ENCODE assay signal across 17 cellular contexts in the genomic region with DNA sequence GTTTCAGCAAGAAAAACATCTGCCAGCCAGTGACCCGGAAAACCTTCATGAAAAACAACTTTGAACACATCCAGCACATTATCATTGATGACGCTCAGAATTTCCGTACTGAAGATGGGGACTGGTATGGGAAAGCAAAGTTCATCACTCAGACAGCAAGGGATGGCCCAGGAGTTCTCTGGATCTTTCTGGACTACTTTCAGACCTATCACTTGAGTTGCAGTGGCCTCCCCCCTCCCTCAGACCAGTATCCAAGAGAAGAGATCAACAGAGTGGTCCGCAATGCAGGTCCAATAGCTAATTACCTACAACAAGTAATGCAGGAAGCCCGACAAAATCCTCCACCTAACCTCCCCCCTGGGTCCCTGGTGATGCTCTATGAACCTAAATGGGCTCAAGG. TPM values are rescaled to one million over a fixed set of nuclear protein-coding genes. Genes with fewer than 3 reads are reported as not detected.
DNase-seq lines count a peak whose midpoint lies in the region; ATAC-seq and TF ChIP-seq lines count a peak whose summit lies in the region.
"Had no signal": no experiment of that assay in that cellular context is flagged by ENCODE, and none has a peak within 500 bp of the region (broad histone marks: within the 10 kb centered on the region; RNA-seq: fewer than 3 reads in every experiment).

No MANE protein-coding gene starts in this region.

- CTCF ChIA-PET in activated naive CD4-positive, alpha-beta T cell treated with anti-CD3 and anti-CD28 coated beads for 36 hours (lab: Charles Lee) = interaction anchor here (1.0 to 2.1 kb wide), 3 partner anchors 8 to 75 kb away, joined by 3 to 5 read pairs (median 4); no protein-coding TSS in a partner anchor

- peaks cover 18% of the 10 kb centered on the region for H3K36me3 ChIP-seq in OCI-LY3 (replicated peaks; ENCODE audit: low read depth, low read length)
- peaks cover 69% of the 10 kb centered on the region for H3K36me3 ChIP-seq in upper lobe of right lung
- H3K36me3 ChIP-seq: HAP-1 had no signal

- H2AFZ ChIP-seq in OCI-LY3 (ENCODE audit: low read depth, low read length) = no peak overlapping the region

- no peaks in the 10 kb centered on the region for H4K20me1 ChIP-seq in OCI-LY3 (ENCODE audit: insufficient read depth, low read length)

- H3K9me3 ChIP-seq in OCI-LY3 (ENCODE audit: insufficient read depth, low read length) (no peaks in the 10 kb centered on the region), upper lobe of right lung (no peaks in the 10 kb centered on the region)
- H3K9me3 ChIP-seq: HAP-1 had no signal

- H3K4me3 ChIP-seq in OCI-LY3 (ENCODE audit: low read length) (no peak overlapping the region), upper lobe of right lung (no peak overlapping the region)
- H3K4me3 ChIP-seq: HAP-1 had no signal

- ATAC-seq in natural killer cell = no peak
- no peak for ATAC-seq in GM19463 (IDR thresholded peaks at IDR 0.05; ENCODE audit: unreplicated experiment)
- no peak for ATAC-seq in upper lobe of right lung
- no peak for ATAC-seq in GM18511 (IDR thresholded peaks at IDR 0.05; ENCODE audit: unreplicated experiment)

- no peak overlapping the region for H3K4me3 Mint-ChIP-seq in activated naive CD4-positive, alpha-beta T cell treated with anti-CD3 and anti-CD28 coated beads for 36 hours
- H3K4me3 Mint-ChIP-seq in activated naive CD8-positive, alpha-beta T cell treated with anti-CD3 and anti-CD28 coated beads for 36 hours = no peak overlapping the region
- no peak overlapping the region for H3K4me3 Mint-ChIP-seq in natural killer cell

- no peak overlapping the region for H3K27ac ChIP-seq in OCI-LY3 (ENCODE audit: low read length)
- H3K27ac ChIP-seq in upper lobe of right lung = no peak overlapping the region
- H3K27ac ChIP-seq: C4-2B had no signal

- no peaks in the 10 kb centered on the region for H3K27me3 Mint-ChIP-seq in activated naive CD4-positive, alpha-beta T cell treated with anti-CD3 and anti-CD28 coated beads for 36 hours (ENCODE audit: low read depth)
- no peaks in the 10 kb centered on the region for H3K27me3 Mint-ChIP-seq in activated naive CD8-positive, alpha-beta T cell treated with anti-CD3 and anti-CD28 coated beads for 36 hours
- H3K27me3 Mint-ChIP-seq in natural killer cell (ENCODE audit: low read depth in 2 of 2) = no peaks in the 10 kb centered on the region

- H3K9ac ChIP-seq in OCI-LY3 (ENCODE audit: low read length) = no peak overlapping the region

- no peak for DNase-seq in activated naive CD4-positive, alpha-beta T cell treated with anti-CD3 and anti-CD28 coated beads for 36 hours
- DNase-seq in activated naive CD4-positive, alpha-beta T cell treated with Interleukin-2 at 50 U/mL for 16 hours = no peak
- DNase-seq in activated naive CD8-positive, alpha-beta T cell treated with anti-CD3 and anti-CD28 coated beads for 36 hours = no peak
- DNase-seq in natural killer cell (no peak), upper lobe of right lung (no peak)
- DNase-seq: Calu3, DMS53, NCI-H1048, NCI-H1436 treated with DMSO at 0.1 percent for 48 hours, NCI-H2081 treated with DMSO at 0.1 percent for 48 hours, NCI-H510A treated with DMSO at 0.1 percent for 48 hours, NCI-H82 had no signal

- peak overlapping the region; percentile 3 for H3K4me2 ChIP-seq in OCI-LY3 (ENCODE audit: low read length)

- no peaks in the 10 kb centered on the region for H3K27me3 ChIP-seq in OCI-LY3 (ENCODE audit: low read depth, low read length)
- H3K27me3 ChIP-seq in upper lobe of right lung = no peaks in the 10 kb centered on the region

- intact Hi-C loops in activated naive CD4-positive, alpha-beta T cell treated with anti-CD3 and anti-CD28 coated beads for 36 hours (cut with micrococcal nuclease) = no loop called here
- intact Hi-C loops in natural killer cell (cut with micrococcal nuclease) = no loop called here
- intact Hi-C loops in upper lobe of right lung (cut with DNase I) = no loop called here

- no peak for TF ChIP-seq CTCF in OCI-LY3 (IDR thresholded peaks at IDR 0.05; ENCODE audit: low read depth, low read length)
- no peak for TF ChIP-seq CTCF in natural killer cell (IDR thresholded peaks at IDR 0.05)
- TF ChIP-seq CTCF in upper lobe of right lung (IDR thresholded peaks at IDR 0.05) = no peak

- H3K9me3 Mint-ChIP-seq in activated naive CD4-positive, alpha-beta T cell treated with anti-CD3 and anti-CD28 coated beads for 36 hours = no peaks in the 10 kb centered on the region
- H3K9me3 Mint-ChIP-seq in activated naive CD8-positive, alpha-beta T cell treated with anti-CD3 and anti-CD28 coated beads for 36 hours = peaks cover 2% of the 10 kb centered on the region
- no peaks in the 10 kb centered on the region for H3K9me3 Mint-ChIP-seq in natural killer cell

- H3K4me1 ChIP-seq in OCI-LY3 (ENCODE audit: low read length) = peaks cover 15% of the 10 kb centered on the region
- peaks cover 6% of the 10 kb centered on the region for H3K4me1 ChIP-seq in upper lobe of right lung
- H3K4me1 ChIP-seq: HAP-1 had no signal

- H3K79me2 ChIP-seq in OCI-LY3 (ENCODE audit: low read length) = no peaks in the 10 kb centered on the region

- H3K4me1 Mint-ChIP-seq in activated naive CD4-positive, alpha-beta T cell treated with anti-CD3 and anti-CD28 coated beads for 36 hours (ENCODE audit: low read depth) = peaks cover 54% of the 10 kb centered on the region
- H3K4me1 Mint-ChIP-seq in activated naive CD8-positive, alpha-beta T cell treated with anti-CD3 and anti-CD28 coated beads for 36 hours = peaks cover 63% of the 10 kb centered on the region
- peaks cover 48 to 56% of the 10 kb centered on the region in 2 donors for H3K4me1 Mint-ChIP-seq in natural killer cell

- peaks cover 39% of the 10 kb centered on the region for H3K36me3 Mint-ChIP-seq in activated naive CD4-positive, alpha-beta T cell treated with anti-CD3 and anti-CD28 coated beads for 36 hours (ENCODE audit: low read depth)
- H3K36me3 Mint-ChIP-seq in activated naive CD8-positive, alpha-beta T cell treated with anti-CD3 and anti-CD28 coated beads for 36 hours = peaks cover 49% of the 10 kb centered on the region
- H3K36me3 Mint-ChIP-seq in natural killer cell = peaks cover 36% of the 10 kb centered on the region

- peak overlapping the region; percentile 37 for H3K27ac Mint-ChIP-seq in activated naive CD4-positive, alpha-beta T cell treated with anti-CD3 and anti-CD28 coated beads for 36 hours
- H3K27ac Mint-ChIP-seq in activated naive CD8-positive, alpha-beta T cell treated with anti-CD3 and anti-CD28 coated beads for 36 hours = peak overlapping the region; percentile 45
- H3K27ac Mint-ChIP-seq in natural killer cell = peak overlapping the region; percentile 74 to 90

RNA-seq across cellular contexts. Expression of a gene that starts 22.2 kb away (rescaled TPM):
- 10 to 100 TPM; 34.1 to 35.0 TPM for total RNA-seq in activated naive CD4-positive, alpha-beta T cell treated with anti-CD3 and anti-CD28 coated beads for 36 hours
- 10 to 100 TPM; 33.9 to 37.9 TPM for total RNA-seq in activated naive CD8-positive, alpha-beta T cell treated with anti-CD3 and anti-CD28 coated beads for 36 hours
- total RNA-seq in natural killer cell (100 to 1,000 TPM; 118 to 164 (median 141) TPM), upper lobe of right lung (58.4 TPM)
